In genomic region chr4:79298027-79298426, GRCh38 we compare ENCODE assay signal across 2 cellular contexts.
TF ChIP-seq lines count a peak whose summit lies in the region.

No MANE protein-coding gene starts in this region.

TF ChIP-seq in GM23338, 12 proteins besides CTCF, POLR2A, EP300 and RAD21:
- TF ChIP-seq CREB1 (CRISPR knock-in tag; IDR thresholded peaks at IDR 0.05; ENCODE audit: low read depth) (no peak), ZNF331 (CRISPR knock-in tag; IDR thresholded peaks at IDR 0.05; ENCODE audit: low read depth) (no peak)

TF ChIP-seq in H1, 55 proteins besides CTCF, POLR2A, EP300 and RAD21:
- TF ChIP-seq CEBPB (IDR thresholded peaks at IDR 0.05; ENCODE audit: low read depth, low read length) (0 out of 2 replicates have a peak, but pooled peaks have one; percentile 22), RBBP5 (IDR thresholded peaks at IDR 0.05; ENCODE audit: borderline replicate concordance, low read depth, low read length) (no peak)
